Comparison of ENCODE assay signal across 8 cellular contexts in genomic region chr4:53377319-53378170, GRCh38. TPM values are rescaled to one million over a fixed set of nuclear protein-coding genes. Genes with fewer than 3 reads are reported as not detected.
DNase-seq lines count a peak whose midpoint lies in the region; ATAC-seq, FAIRE-seq and TF ChIP-seq lines count a peak whose summit lies in the region.

Gene FIP1L1 (plus strand): TSS chr4:53377641. CDS start chr4:53377839, 198 bp downstream.

- peaks cover 0 to 6% of the 10 kb centered on the region in 2 experiments for H4K20me1 ChIP-seq in H1 (replicated peaks in 1 of 2; ENCODE audit: control insufficient read depth in 1 of 2, insufficient read depth in 2 of 2, low read length in 2 of 2)

- peak within 1 kb of the TSS; percentile 65 for H3K56ac ChIP-seq in H1 (replicated peaks; ENCODE audit: insufficient read length, low read depth, low read length)

- CTCF ChIA-PET in H1 (lab: Charles Lee; ENCODE audit: partially characterized antibody), result interaction anchor here (0.6 kb wide), 1 partner anchor 314 kb away, joined by 3 read pairs; no protein-coding TSS in a partner anchor

- no peaks in the 10 kb centered on the region for H3K9me3 Mint-ChIP-seq in memory B cell

- peak within 1 kb of the TSS; percentile 93 for H3K27ac ChIP-seq in H1 (ENCODE audit: low read depth, low read length)

- TF ChIP-seq POLR2A in H1 (IDR thresholded peaks at IDR 0.05; ENCODE audit: control extremely low read depth in 1 of 2, low read depth in 2 of 2, low read length in 2 of 2), result peak; percentile 81 to 93

- peak within 1 kb of the TSS; percentile 93 to 99 (median 95) for H3K4me3 ChIP-seq in H1 (ENCODE audit: extremely low read depth in 1 of 4, insufficient read depth in 2 of 4, low read depth in 3 of 4, low read length in 4 of 4)

- 1% methylated on average over 68 of the region's 85 CpGs; no CpG with 5 or more reads in 1 of the 2 experiments for WGBS in H1 (ENCODE audit: extremely low coverage in 1 of 2, insufficient coverage in 1 of 2, insufficient read length in 1 of 2, insufficient replicate concordance in 2 of 2, low coverage in 1 of 2, low lambda C conversion rate in 2 of 2, missing lambda C conversion rate in 1 of 2), 2 experiments

- 0 out of 2 replicates have a peak, but pooled peaks cover 2% of the 10 kb centered on the region for H3K79me1 ChIP-seq in H1 (ENCODE audit: low read depth, low read length)

- TF ChIP-seq CTCF in H1 (IDR thresholded peaks at IDR 0.05; ENCODE audit: control extremely low read depth in 1 of 3, insufficient read depth in 1 of 3, low read depth in 1 of 3, low read length in 3 of 3), result no peak

- peaks cover 2% of the 10 kb centered on the region; the same call in 1 of the 2 replicates for H3K23me2 ChIP-seq in H1 (ENCODE audit: low read depth, low read length)

- peaks cover 4% of the 10 kb centered on the region for H3K36me3 Mint-ChIP-seq in memory B cell

- peak within 1 kb of the TSS; percentile 76 to 93 (median 90) for H3K9ac ChIP-seq in H1 (replicated peaks in 1 of 4; ENCODE audit: extremely low read depth in 1 of 4, low read depth in 3 of 4, low read length in 3 of 4)

- peak within 1 kb of the TSS; percentile 92 for H2BK5ac ChIP-seq in H1 (ENCODE audit: low read depth, low read length)

- H3K79me2 ChIP-seq in H1 (ENCODE audit: control insufficient read depth in 1 of 2, insufficient read depth in 2 of 2, low read length in 2 of 2), result peaks cover 18 to 50% of the 10 kb centered on the region in 2 experiments

- POLR2A ChIA-PET in H1 (lab: Charles Lee; ENCODE audit: partially characterized antibody), result interaction anchor here (0.5 to 1.9 kb wide), 6 partner anchors 10 to 197 kb away, joined by 3 to 5 read pairs (median 3); no protein-coding TSS in a partner anchor

- peak within 1 kb of the TSS; percentile 97 for H4K8ac ChIP-seq in H1 (ENCODE audit: extremely low read depth, insufficient read depth, low read length)

- no peak within 1 kb of the TSS for H2BK20ac ChIP-seq in H1 (ENCODE audit: low read length)

- peak within 1 kb of the TSS; percentile 86 for H3K18ac ChIP-seq in H1 (ENCODE audit: extremely low read depth, low read length)

- H3K4me3 Mint-ChIP-seq in memory B cell, result peak within 1 kb of the TSS; percentile 96

- H2AFZ ChIP-seq in H1 (ENCODE audit: low read length), result peak within 1 kb of the TSS; percentile 7

- no peak within 1 kb of the TSS; the same call in 1 of the 2 replicates for H2BK15ac ChIP-seq in H1 (ENCODE audit: low read length)

- no peaks in the 10 kb centered on the region for H3K27me3 ChIP-seq in H1 (replicated peaks in 1 of 4; ENCODE audit: control insufficient read depth in 3 of 4, extremely low read depth in 1 of 4, insufficient read depth in 3 of 4, low read length in 3 of 4)

- peaks cover 0 to 15% (median 6%) of the 10 kb centered on the region in 4 experiments; a peak in 2 of 8 replicates for H3K36me3 ChIP-seq in H1 (ENCODE audit: control insufficient read depth in 2 of 4, insufficient read depth in 4 of 4, low read length in 3 of 4)

- H3K27me3 Mint-ChIP-seq in memory B cell, result no peaks in the 10 kb centered on the region

- H3K23ac ChIP-seq in H1 (ENCODE audit: insufficient read length), result no peak within 1 kb of the TSS

- H3K4me2 ChIP-seq in H1 (ENCODE audit: insufficient read depth in 1 of 2, low read depth in 2 of 2, low read length in 2 of 2), result peak within 1 kb of the TSS; percentile 65 to 80

- no peaks in the 10 kb centered on the region for H3K9me3 ChIP-seq in H1 (ENCODE audit: insufficient read depth in 2 of 2, low read depth in 1 of 2, low read length in 1 of 2)

- TF ChIP-seq EP300 in H1 (IDR thresholded peaks at IDR 0.05; ENCODE audit: borderline replicate concordance in 1 of 2, low read depth in 2 of 2, low read length in 2 of 2), result no peak

- H3K27ac Mint-ChIP-seq in memory B cell, result peak within 1 kb of the TSS; percentile 96

- H4K5ac ChIP-seq in H1 (ENCODE audit: insufficient read length, low read depth, low read length), result peak within 1 kb of the TSS; percentile 24

- ATAC-seq in GM19468 (IDR thresholded peaks at IDR 0.05; ENCODE audit: extremely low read depth, unreplicated experiment), result peak; percentile 81
- peak; percentile 93 for ATAC-seq in memory B cell (ENCODE audit: low read depth)

- peak; percentile 88 for DNase-seq in CMK (ENCODE audit: low read depth)
- DNase-seq in HS-5 (ENCODE audit: low read depth), result peak; percentile 28
- peak; percentile 57 for DNase-seq in NK-92 treated with Interleukin-12 subunit alpha and Interleukin-12 subunit beta, amount 100 ng/mL, for 24 hours (lab: John Stamatoyannopoulos, UW)
- peak; percentile 90 to 93 (median 91) for DNase-seq in activated CD8-positive, alpha-beta memory T cell treated with anti-CD3 and anti-CD28 coated beads for 48 hours (ENCODE audit: low read depth in 2 of 3, low spot score in 2 of 3)
- peak; percentile 61 to 98 for DNase-seq in H1 (ENCODE audit: low read depth in 1 of 2, low spot score in 2 of 2)
- DNase-seq in memory B cell (ENCODE audit: low spot score in 2 of 2), result peak; percentile 94 to 96
- DNase-seq in stimulated activated CD8-positive, alpha-beta memory T cell treated with anti-CD3 and anti-CD28 coated beads, Interleukin-12 subunit alpha, Interleukin-12 subunit beta, amount 100 ng/mL, for 24 hours (ENCODE audit: extremely low read depth), result peak; percentile 90

- FAIRE-seq in H1 (lab: Jason Lieb, UNC), result no peak

- no peak within 1 kb of the TSS for H3K4ac ChIP-seq in H1 (replicated peaks; ENCODE audit: insufficient read length, low read depth, low read length)

- TF ChIP-seq RAD21 in H1 (IDR thresholded peaks at IDR 0.05 in 1 of 2, conservative IDR thresholded peaks at IDR 0.05 in 1 of 2; ENCODE audit: low read depth in 2 of 2, low read length in 2 of 2), result no peak

- peaks cover 12% of the 10 kb centered on the region for H3K4me1 Mint-ChIP-seq in memory B cell

- peak within 1 kb of the TSS; percentile 15 for H4K91ac ChIP-seq in H1 (replicated peaks; ENCODE audit: insufficient read length, low read length)

- no peak within 1 kb of the TSS for H2BK12ac ChIP-seq in H1 (ENCODE audit: low read depth, low read length)

- no peaks in the 10 kb centered on the region; a peak in 2 of 7 replicates for H3K4me1 ChIP-seq in H1 (replicated peaks in 1 of 4; ENCODE audit: control insufficient read depth in 3 of 4, insufficient read depth in 4 of 4, low read length in 3 of 4)

- H2AK5ac ChIP-seq in H1 (ENCODE audit: low read depth, low read length), result no peak within 1 kb of the TSS

- no peak within 1 kb of the TSS for H3K14ac ChIP-seq in H1 (ENCODE audit: insufficient read length)

- no peak within 1 kb of the TSS for H2BK120ac ChIP-seq in H1 (replicated peaks; ENCODE audit: low read depth, low read length)

TF ChIP-seq in H1, 55 proteins besides CTCF, POLR2A, EP300 and RAD21 (continues in another document):
- TF ChIP-seq SRF (IDR thresholded peaks at IDR 0.05; ENCODE audit: low read depth, low read length) (no peak), CTBP2 (IDR thresholded peaks at IDR 0.05; ENCODE audit: borderline replicate concordance, insufficient read depth, insufficient read length, low read length) (no peak), FOSL1 (IDR thresholded peaks at IDR 0.05; ENCODE audit: insufficient read depth, low read depth, low read length) (no peak), ASH2L (IDR thresholded peaks at IDR 0.05; ENCODE audit: low read length) (peak; percentile 95), GTF2F1 (IDR thresholded peaks at IDR 0.05; ENCODE audit: borderline replicate concordance, low read depth, low read length) (no peak), SP2 (IDR thresholded peaks at IDR 0.05; ENCODE audit: low read length) (no peak), CREB1 (IDR thresholded peaks at IDR 0.05) (0 out of 2 replicates have a peak, but pooled peaks have one; percentile 8), SUZ12 (IDR thresholded peaks at IDR 0.05; ENCODE audit: low read length) (no peak), CHD1 (IDR thresholded peaks at IDR 0.05; ENCODE audit: low read depth, low read length) (no peak), RFX5 (IDR thresholded peaks at IDR 0.05; ENCODE audit: borderline replicate concordance, low read depth, low read length) (no peak), JUND (IDR thresholded peaks at IDR 0.05; ENCODE audit: low read length) (no peak), POU5F1 (IDR thresholded peaks at IDR 0.05; ENCODE audit: low read depth, low read length) (no peak), MAX (IDR thresholded peaks at IDR 0.05) (no peak; the same call in none of the 2 replicates), KDM1A (IDR thresholded peaks at IDR 0.05; ENCODE audit: borderline replicate concordance, low read length) (no peak), TBP (IDR thresholded peaks at IDR 0.05; ENCODE audit: low read depth, low read length) (peak; percentile 55), GABPA (IDR thresholded peaks at IDR 0.05; ENCODE audit: borderline replicate concordance, insufficient read depth, low read length) (no peak), CEBPB (IDR thresholded peaks at IDR 0.05; ENCODE audit: low read depth, low read length) (no peak), NRF1 (IDR thresholded peaks at IDR 0.05; ENCODE audit: low read depth, low read length) (peak; percentile 95), KDM4A (IDR thresholded peaks at IDR 0.05; ENCODE audit: low read depth, low read length, severe bottlenecking) (peak; percentile 97), SAP30 (IDR thresholded peaks at IDR 0.05; ENCODE audit: insufficient read depth, insufficient replicate concordance, low read length) (no peak), YY1 (IDR thresholded peaks at IDR 0.05; ENCODE audit: low read depth, low read length) (peak; percentile 79), NANOG (IDR thresholded peaks at IDR 0.05; ENCODE audit: insufficient read depth, low read depth, low read length, poor library complexity, severe bottlenecking) (no peak)

RNA-seq across cellular contexts. Expression of gene FIP1L1, which starts in this region (rescaled TPM):
- total RNA-seq in H1 (2021; fragmentation: NEBNext Ultra II Directional; extraction: Animal tissue kit (Norgen Biotek cat#: 25700)), result 53.7 and 56.9 TPM in 2 replicates
- 18.8 and 19.5 TPM in 2 replicates for polyA plus RNA-seq in H1 (2011; rRNA removed)
- 27.0 TPM for polyA plus RNA-seq in H1 (2011; cell fraction: cytosol; rRNA removed)
- polyA plus RNA-seq in H1 (2011; cell fraction: nucleus; rRNA removed), result 17.6 TPM
- 43.2 to 44.4 TPM (median 43.8 TPM) in 4 replicates for polyA plus RNA-seq in H1 (2012, experiment 1 of 2)
- 5.1 TPM for polyA plus RNA-seq in H1 (2012, experiment 2 of 2)
- 69.0 TPM for polyA plus RNA-seq in H1 (2013, experiment 1 of 2)
- 68.4 TPM for polyA plus RNA-seq in H1 (2013, experiment 2 of 2)
- 31.5 and 37.4 TPM in 2 replicates for polyA minus RNA-seq in H1 (2011; rRNA and poly(A)+ RNA removed)
- polyA minus RNA-seq in H1 (2011; cell fraction: cytosol; rRNA and poly(A)+ RNA removed), result 20.2 TPM
- polyA minus RNA-seq in H1 (2011; cell fraction: nucleus; rRNA and poly(A)+ RNA removed), result 66.2 TPM

Comparison
In these comparisons a context has a peak if more than half of its experiments do, and no peak if none do; other contexts are left out.
1. Peak in every context shown above with its lines: DNase-seq, ATAC-seq, H3K4me3 ChIP-seq and H3K27ac ChIP-seq.
2. DNase-seq: peak in every context shown above with its lines; median percentile 95 in memory B cell; 91 in activated CD8-positive, alpha-beta memory T cell treated with anti-CD3 and anti-CD28 coated beads for 48 hours; 90 in stimulated activated CD8-positive, alpha-beta memory T cell treated with anti-CD3 and anti-CD28 coated beads, Interleukin-12 subunit alpha, Interleukin-12 subunit beta, amount 100 ng/mL, for 24 hours; 88 in CMK; 80 in H1; 57 in NK-92 treated with Interleukin-12 subunit alpha and Interleukin-12 subunit beta, amount 100 ng/mL, for 24 hours; 28 in HS-5.